ENCODE assay signal across 18 cellular contexts in the genomic region with DNA sequence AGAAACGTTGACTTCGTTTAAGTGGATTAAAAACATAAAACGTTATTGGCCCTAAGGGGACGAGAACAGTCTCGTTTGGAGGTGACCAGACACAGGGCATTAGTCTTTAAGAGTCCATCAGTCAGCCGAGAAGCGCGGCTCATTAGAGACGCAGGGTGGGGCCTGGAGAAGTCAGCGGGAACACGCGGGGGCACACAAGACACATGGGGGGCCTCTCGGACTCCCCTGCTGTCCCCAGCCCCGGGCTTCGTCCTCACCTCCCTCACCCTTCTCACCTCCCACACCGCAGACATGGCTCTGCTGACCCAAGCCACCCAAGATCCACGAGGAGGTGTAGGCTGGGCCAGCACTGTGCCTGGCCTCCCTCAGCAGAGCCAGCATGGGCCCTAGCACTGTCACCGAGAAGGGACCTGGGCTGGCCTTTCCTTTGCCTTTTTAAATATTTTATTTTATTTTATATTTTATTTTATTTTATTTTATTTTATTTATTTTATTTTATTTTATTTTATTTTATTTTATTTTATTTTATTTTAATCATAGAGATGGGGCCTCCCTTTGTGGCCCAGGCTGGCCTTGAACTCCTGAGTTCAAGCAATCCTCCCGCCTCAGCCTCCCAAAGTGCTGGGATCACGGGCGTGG.
"Had no signal": no experiment of that assay in that cellular context is flagged by ENCODE, and none has a peak within 500 bp of the region (broad histone marks: within the 10 kb centered on the region; RNA-seq: fewer than 3 reads in every experiment).

No MANE protein-coding gene starts in this region.

- H3K4me3 ChIP-seq: adrenal gland, ascending aorta, heart right ventricle, tibial nerve had no signal

- DNase-seq: activated CD4-positive, alpha-beta memory T cell treated with anti-CD3 and anti-CD28 coated beads for 36 hours; activated CD4-positive, alpha-beta T cell treated with anti-CD3 and anti-CD28 coated beads for 48 hours; activated CD8-positive, alpha-beta memory T cell treated with anti-CD3 and anti-CD28 coated beads, Interleukin-2, amount 50 U/mL, for 4 hours; activated effector memory CD4-positive, alpha-beta T cell treated with anti-CD3 and anti-CD28 coated beads, Interleukin-2, amount 50 U/mL, for 16 hours; activated naive CD4-positive, alpha-beta T cell treated with anti-CD3 and anti-CD28 coated beads for 36 hours; activated naive CD8-positive, alpha-beta T cell treated with anti-CD3 and anti-CD28 coated beads for 36 hours; activated T-cell treated with anti-CD3 and anti-CD28 coated beads, Interleukin-2, amount 50 U/mL, for 1 hour; adrenal gland; brain microvascular endothelial cell; caudate nucleus; cortex of kidney; midbrain; stimulated activated naive CD4-positive, alpha-beta T cell had no signal

- H3K27me3 ChIP-seq: adrenal gland, ascending aorta, brain microvascular endothelial cell, heart right ventricle, tibial nerve had no signal

- H3K4me1 ChIP-seq: adrenal gland, ascending aorta, heart right ventricle, tibial nerve had no signal

- H3K36me3 ChIP-seq: adrenal gland, ascending aorta, brain microvascular endothelial cell, heart right ventricle had no signal

- H3K27ac ChIP-seq: adrenal gland, ascending aorta, brain microvascular endothelial cell, heart right ventricle, tibial nerve had no signal

- H3K9me3 ChIP-seq: adrenal gland, ascending aorta, heart right ventricle, tibial nerve had no signal

- FAIRE-seq: endothelial cell of umbilical vein, islet of Langerhans had no signal
